In genomic region chr16:86007524-86007923, GRCh38 we compare ENCODE assay signal across 13 cellular contexts.
"Had no signal": no experiment of that assay in that cellular context is flagged by ENCODE, and none has a peak within 500 bp of the region (broad histone marks: within the 10 kb centered on the region; RNA-seq: fewer than 3 reads in every experiment).

No MANE protein-coding gene starts in this region.

- H3K27ac ChIP-seq: foreskin keratinocyte, neutrophil, tibial nerve, vagina had no signal

- H3K4me1 ChIP-seq: foreskin keratinocyte, tibial nerve, vagina had no signal

- H3K36me3 ChIP-seq: neutrophil, tibial nerve, vagina had no signal

- H3K27ac Mint-ChIP-seq: activated T-helper 1 cell treated with anti-CD3 and anti-CD28 coated beads, Interleukin-12 subunit alpha, Interleukin-12 subunit beta, Interleukin-2, Interleukin-4 antibody, amounts not matched to agents 30 ng/mL and 10 ng/mL and 1 ng/mL, durations not matched to agents 14 hours and 24 hours and 36 hours had no signal

- ATAC-seq: foreskin keratinocyte, SK-N-SH treated with all-trans-retinoic acid at 6 μM for 48 hours had no signal

- H3K9me3 ChIP-seq: neutrophil, tibial nerve, vagina had no signal

- H3K27me3 ChIP-seq: foreskin keratinocyte, tibial nerve, vagina had no signal

- H3K9me3 Mint-ChIP-seq: activated T-helper 1 cell treated with anti-CD3 and anti-CD28 coated beads, Interleukin-12 subunit alpha, Interleukin-12 subunit beta, Interleukin-2, Interleukin-4 antibody, amounts not matched to agents 30 ng/mL and 10 ng/mL and 1 ng/mL, durations not matched to agents 14 hours and 24 hours and 36 hours had no signal

- H3K36me3 Mint-ChIP-seq: naive B cell had no signal

- H3K4me3 Mint-ChIP-seq: activated T-helper 1 cell treated with anti-CD3 and anti-CD28 coated beads, Interleukin-12 subunit alpha, Interleukin-12 subunit beta, Interleukin-2, Interleukin-4 antibody, amounts not matched to agents 30 ng/mL and 10 ng/mL and 1 ng/mL, durations not matched to agents 14 hours and 24 hours and 36 hours had no signal

- DNase-seq: activated CD4-positive, alpha-beta T cell treated with anti-CD3 and anti-CD28 coated beads for 4 hours; activated naive CD4-positive, alpha-beta T cell treated with anti-CD3 and anti-CD28 coated beads, Interleukin-2, amount 50 U/mL, for 16 hours; anterior cingulate cortex; foreskin keratinocyte; naive B cell; posterior cingulate gyrus; stimulated activated CD4-positive, alpha-beta T cell treated with anti-CD3 and anti-CD28 coated beads, Interleukin-15, amount 100 ng/mL, for 24 hours; stimulated activated CD4-positive, alpha-beta T cell treated with anti-CD3 and anti-CD28 coated beads, Interleukin-4, amount 100 ng/mL, for 4 hours had no signal

- H3K4me3 ChIP-seq: tibial nerve, vagina had no signal
